Comparison of ENCODE assay signal across 2 cellular contexts in genomic region chr3:197796087-197796486, GRCh38.
TF ChIP-seq lines count a peak whose summit lies in the region.

No MANE protein-coding gene starts in this region.

TF ChIP-seq in IMR-90, 13 proteins besides CTCF, POLR2A, EP300 and RAD21:
- no peak for TF ChIP-seq MAFK (IDR thresholded peaks at IDR 0.05; ENCODE audit: low read depth, low read length)
- peak; percentile 79 for TF ChIP-seq CEBPB (IDR thresholded peaks at IDR 0.05; ENCODE audit: low read depth, low read length)

TF ChIP-seq in WTC11, 78 proteins besides CTCF, POLR2A, EP300 and RAD21:
- TF ChIP-seq ATF6 (CRISPR knock-in tag; IDR thresholded peaks at IDR 0.05): no peak
- TF ChIP-seq NFATC4 (CRISPR knock-in tag; IDR thresholded peaks at IDR 0.05): no peak
TF ChIP-seq in WTC11: peak in this region for 0.
